ENCODE assay signal across 9 cellular contexts in the genomic region with DNA sequence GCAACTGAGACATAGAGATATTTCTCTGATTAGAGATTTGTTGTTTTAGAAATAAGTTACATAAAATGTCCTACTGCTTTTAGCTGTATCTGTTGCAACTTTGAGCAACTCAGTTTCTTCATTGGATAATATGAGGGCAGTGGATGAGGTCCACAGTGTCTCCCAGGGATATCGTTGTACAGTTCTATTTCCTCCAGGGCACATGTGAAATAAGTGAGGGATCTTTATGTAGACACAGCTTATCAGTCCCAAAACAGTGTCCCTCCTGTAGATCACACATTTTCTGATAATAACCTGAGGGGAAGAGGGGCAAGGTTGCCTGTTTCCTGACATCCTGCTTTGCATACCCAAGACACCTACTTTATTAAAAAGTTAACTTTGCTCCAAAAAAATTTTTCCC.
DNase-seq lines count a peak whose midpoint lies in the region; ATAC-seq, FAIRE-seq and TF ChIP-seq lines count a peak whose summit lies in the region.
"Had no signal": no experiment of that assay in that cellular context is flagged by ENCODE, and none has a peak within 500 bp of the region (broad histone marks: within the 10 kb centered on the region; RNA-seq: fewer than 3 reads in every experiment).

No MANE protein-coding gene starts in this region.

- H3K4me3 ChIP-seq in GM23248 (no peak overlapping the region), SU-DHL-6 (ENCODE audit: insufficient read depth, low read length, poor library complexity, severe bottlenecking) (no peak overlapping the region), gastroesophageal sphincter (no peak overlapping the region), suprapubic skin (no peak overlapping the region)

- 14 to 35% methylated on average over 1 of the region's 1 CpG for WGBS in GM23248 (ENCODE audit: low coverage in 1 of 2, low lambda C conversion rate in 2 of 2, missing lambda C conversion rate in 2 of 2), 2 experiments
- WGBS in gastroesophageal sphincter (ENCODE audit: low coverage in 1 of 2), 2 donors, result 33 to 63% methylated on average over 1 of the region's 1 CpG
- 41% methylated on average over 1 of the region's 1 CpG for WGBS in suprapubic skin

- no peaks in the 10 kb centered on the region for H3K36me3 ChIP-seq in GM23248 (ENCODE audit: low read depth)
- no peaks in the 10 kb centered on the region for H3K36me3 ChIP-seq in SU-DHL-6 (ENCODE audit: low read length)
- no peaks in the 10 kb centered on the region for H3K36me3 ChIP-seq in gastroesophageal sphincter
- no peaks in the 10 kb centered on the region for H3K36me3 ChIP-seq in suprapubic skin

- DNase-seq in GM23248 (no peak), suprapubic skin (ENCODE audit: low spot score in 2 of 2) (no peak), SK-N-DZ (ENCODE audit: low spot score) (no peak), D721Med (ENCODE audit: insufficient read length, low spot score) (no peak), UCSD-AML1 (lab: John Stamatoyannopoulos, UW; ENCODE audit: unreplicated experiment) (no peak)
- DNase-seq: DMS 273 treated with DMSO at 0.1 percent for 48 hours had no signal

- H3K27me3 ChIP-seq in GM23248 (replicated peaks; ENCODE audit: insufficient read depth), result no peaks in the 10 kb centered on the region
- H3K27me3 ChIP-seq in SU-DHL-6 (ENCODE audit: low read length), result no peaks in the 10 kb centered on the region
- H3K27me3 ChIP-seq in gastroesophageal sphincter, result no peaks in the 10 kb centered on the region
- H3K27me3 ChIP-seq in suprapubic skin, result no peaks in the 10 kb centered on the region

- in situ Hi-C loops in GM23248 (cut with MboI), result loop anchor here (10.0 kb wide), 1 partner anchor 1226 kb away; a partner anchor contains a TSS

- H3K4me1 ChIP-seq in GM23248 (ENCODE audit: insufficient read depth) (peaks cover 22% of the 10 kb centered on the region), gastroesophageal sphincter (peaks cover 3 to 46% (median 6%) of the 10 kb centered on the region in 3 donors), suprapubic skin (peaks cover 31% of the 10 kb centered on the region)

- TF ChIP-seq EP300 in gastroesophageal sphincter (IDR thresholded peaks at IDR 0.05), result no peak
- no peak for TF ChIP-seq EP300 in suprapubic skin (IDR thresholded peaks at IDR 0.05)

- TF ChIP-seq POLR2A in gastroesophageal sphincter (IDR thresholded peaks at IDR 0.05) (no peak), suprapubic skin (IDR thresholded peaks at IDR 0.05) (no peak)

- H3K79me2 ChIP-seq in GM23248 (ENCODE audit: insufficient read depth), result no peaks in the 10 kb centered on the region
- no peaks in the 10 kb centered on the region for H3K79me2 ChIP-seq in SU-DHL-6 (ENCODE audit: insufficient read depth, low read length)

- H3F3A ChIP-seq in GM23248 (ENCODE audit: insufficient read depth) (peaks cover 16% of the 10 kb centered on the region), SU-DHL-6 (ENCODE audit: insufficient read depth) (no peaks in the 10 kb centered on the region)

- 0 out of 2 replicates have a peak overlapping the region, but pooled peaks have one; percentile 8 for H3K9ac ChIP-seq in GM23248
- peak overlapping the region; percentile 23; the same call in 1 of the 2 replicates for H3K9ac ChIP-seq in SU-DHL-6 (ENCODE audit: low read length)

- no peaks in the 10 kb centered on the region for H4K20me1 ChIP-seq in GM23248 (ENCODE audit: insufficient read depth)
- H4K20me1 ChIP-seq in SU-DHL-6 (ENCODE audit: low read depth, low read length), result no peaks in the 10 kb centered on the region

- H3K4me2 ChIP-seq in GM23248 (ENCODE audit: unreplicated experiment), result peak overlapping the region; percentile 68
- H3K4me2 ChIP-seq in SU-DHL-6 (ENCODE audit: low read depth, low read length, poor library complexity, severe bottlenecking), result peak overlapping the region; percentile 47

- peak overlapping the region; percentile 71 for H2AFZ ChIP-seq in GM23248
- H2AFZ ChIP-seq in SU-DHL-6 (ENCODE audit: low read depth, low read length, severe bottlenecking), result peak overlapping the region; percentile 32

- H3K9me3 ChIP-seq in GM23248 (ENCODE audit: low read depth), result no peaks in the 10 kb centered on the region
- H3K9me3 ChIP-seq in SU-DHL-6 (ENCODE audit: insufficient read depth, low read length), result no peaks in the 10 kb centered on the region
- H3K9me3 ChIP-seq in gastroesophageal sphincter, result no peaks in the 10 kb centered on the region
- no peaks in the 10 kb centered on the region for H3K9me3 ChIP-seq in suprapubic skin

- no peak for ATAC-seq in gastroesophageal sphincter
- no peak for ATAC-seq in GM19023 (IDR thresholded peaks at IDR 0.05; ENCODE audit: unreplicated experiment)

- no peak for TF ChIP-seq CTCF in SU-DHL-6 (IDR thresholded peaks at IDR 0.05; ENCODE audit: insufficient read depth, low read length, poor library complexity, severe bottlenecking)
- no peak for TF ChIP-seq CTCF in gastroesophageal sphincter (IDR thresholded peaks at IDR 0.05)
- TF ChIP-seq CTCF in suprapubic skin (IDR thresholded peaks at IDR 0.05), result no peak
- no peak for TF ChIP-seq CTCF in D721Med (IDR thresholded peaks at IDR 0.05; ENCODE audit: insufficient read depth, missing control alignments)

- no peak for FAIRE-seq in D721Med (lab: Jason Lieb, UNC)

- H3K9me2 ChIP-seq in GM23248 (ENCODE audit: insufficient read depth) (no peaks in the 10 kb centered on the region), SU-DHL-6 (replicated peaks; ENCODE audit: insufficient read depth, low read length) (no peaks in the 10 kb centered on the region)

- H3K27ac ChIP-seq in GM23248, result peak overlapping the region; percentile 43
- H3K27ac ChIP-seq in SU-DHL-6 (ENCODE audit: low read depth, low read length), result peak overlapping the region; percentile 65
- H3K27ac ChIP-seq in gastroesophageal sphincter, result peak overlapping the region in 3 of 4 donors; percentile 35 to 61 (median 60)
- peak overlapping the region; percentile 67 for H3K27ac ChIP-seq in suprapubic skin
